ENCODE assay signal across 11 cellular contexts in the genomic region with DNA sequence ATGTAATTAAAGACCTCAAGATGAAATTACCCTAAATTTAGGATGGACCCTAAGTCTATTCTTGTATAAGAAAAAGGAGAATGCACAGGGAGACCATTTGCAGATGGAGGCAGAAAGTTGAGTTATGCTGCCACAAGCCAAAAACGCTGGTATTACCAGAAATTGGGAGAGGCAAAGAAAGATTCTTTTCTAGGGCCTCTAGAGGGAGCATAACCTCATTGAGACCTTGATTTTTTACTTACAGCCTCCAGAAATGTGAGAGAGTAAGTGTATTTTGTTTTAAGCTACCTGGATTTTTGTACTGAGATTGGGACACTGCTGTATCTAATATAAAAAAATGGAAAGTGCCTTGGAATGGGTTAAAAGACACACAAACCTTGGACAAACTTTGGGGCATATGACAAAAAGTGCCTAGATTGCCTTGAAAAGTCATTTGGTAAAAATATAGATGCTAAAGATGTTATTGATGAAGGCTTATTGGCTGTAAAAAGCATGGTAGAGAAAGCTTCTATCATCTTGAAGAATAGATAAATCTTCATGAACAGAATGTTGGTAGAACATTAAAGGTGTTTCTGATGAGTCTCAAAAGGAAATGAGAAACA.
DNase-seq lines count a peak whose midpoint lies in the region; TF ChIP-seq lines count a peak whose summit lies in the region.
"Had no signal": no experiment of that assay in that cellular context is flagged by ENCODE, and none has a peak within 500 bp of the region (broad histone marks: within the 10 kb centered on the region; RNA-seq: fewer than 3 reads in every experiment).

No MANE protein-coding gene starts in this region.

- H3K9me3 Mint-ChIP-seq in Calu3 (ENCODE audit: low read depth, unreplicated experiment): peaks cover 7% of the 10 kb centered on the region

- WGBS in thyroid gland, 2 donors: 4 to 6% methylated on average over 1 of the region's 1 CpG

- intact Hi-C loops in thyroid gland (cut with DNase I) (no loop called here), Calu3 (cut with micrococcal nuclease; ENCODE audit: unreplicated experiment) (no loop called here)

- DNase-seq in DMS 273 treated with DMSO at 0.1 percent for 48 hours (lab: John Stamatoyannopoulos, UW) (peak; percentile 10), Kasumi-1 (lab: John Stamatoyannopoulos, UW) (peak; percentile 48 to 64), SK-N-DZ (ENCODE audit: low spot score) (peak; percentile 16), iris pigment epithelial cell (ENCODE audit: low read depth) (peak; percentile 30), kidney glomerular epithelial cell (lab: John Stamatoyannopoulos, UW) (no peak), thyroid gland (no peak), LoVo (ENCODE audit: low spot score) (no peak), Calu3 (no peak)
- DNase-seq: central memory CD4-positive, alpha-beta T cell; GDM1; stimulated activated CD4-positive, alpha-beta T cell treated with anti-CD3 and anti-CD28 coated beads, Interleukin-2, amount 100 ng/mL, for 48 hours had no signal

- CTCF ChIA-PET in Calu3 (lab: Charles Lee): no interaction called here

- no peak overlapping the region for H3K4me3 Mint-ChIP-seq in Calu3 (ENCODE audit: low read depth, unreplicated experiment)

- no peak overlapping the region for H3K4me3 ChIP-seq in thyroid gland (replicated peaks in 1 of 3)

- no peak overlapping the region for H3K27ac ChIP-seq in thyroid gland

- no peaks in the 10 kb centered on the region for H3K27me3 ChIP-seq in thyroid gland

- H3K4me1 ChIP-seq in thyroid gland: no peaks in the 10 kb centered on the region

- no peak overlapping the region for H3K27ac Mint-ChIP-seq in Calu3 (ENCODE audit: unreplicated experiment)

- H3K36me3 ChIP-seq in thyroid gland: no peaks in the 10 kb centered on the region

- H3K4me1 Mint-ChIP-seq in Calu3 (ENCODE audit: low read depth, unreplicated experiment): no peaks in the 10 kb centered on the region

- BruUV-seq in Calu3 (replicated peaks; lab: Mats Ljungman, UMichigan): no TSS peak

- no peaks in the 10 kb centered on the region for H3K27me3 Mint-ChIP-seq in Calu3 (ENCODE audit: unreplicated experiment)

- TF ChIP-seq CTCF in thyroid gland (IDR thresholded peaks at IDR 0.05) (no peak), Calu3 (IDR thresholded peaks at IDR 0.05; ENCODE audit: unreplicated experiment) (no peak)

- no peak for TF ChIP-seq POLR2A in thyroid gland (IDR thresholded peaks at IDR 0.05)

- H3K36me3 Mint-ChIP-seq in Calu3 (ENCODE audit: insufficient read depth, unreplicated experiment): no peaks in the 10 kb centered on the region

- no peaks in the 10 kb centered on the region for H3K9me3 ChIP-seq in thyroid gland

Comparison
In these comparisons a context has a peak if more than half of its experiments do, and no peak if none do; other contexts are left out.
1. DNase-seq: peak in DMS 273 treated with DMSO at 0.1 percent for 48 hours (single experiment), Kasumi-1 (2 of 2), SK-N-DZ (single experiment) and iris pigment epithelial cell (single experiment); none in kidney glomerular epithelial cell (single experiment), thyroid gland (0 of 2), LoVo (single experiment) and Calu3 (single experiment).